In genomic region chr2:80968450-80968849, GRCh38 we compare ENCODE assay signal across 21 cellular contexts.
DNase-seq lines count a peak whose midpoint lies in the region; ATAC-seq and TF ChIP-seq lines count a peak whose summit lies in the region.
"Had no signal": no experiment of that assay in that cellular context is flagged by ENCODE, and none has a peak within 500 bp of the region (broad histone marks: within the 10 kb centered on the region; RNA-seq: fewer than 3 reads in every experiment).

No MANE protein-coding gene starts in this region.

- H3K4me1 Mint-ChIP-seq in GM23338 = no peaks in the 10 kb centered on the region
- H3K4me1 Mint-ChIP-seq: B cell; CD4-positive, alpha-beta memory T cell had no signal

- no TSS peak for BruUV-seq in OCI-LY7 (replicated peaks; lab: Mats Ljungman, UMichigan)

- no peak overlapping the region for H3K27ac Mint-ChIP-seq in GM23338
- H3K27ac Mint-ChIP-seq: B cell, HFFc6 had no signal

- CTCF ChIA-PET in OCI-LY7 (lab: Charles Lee; ENCODE audit: unreplicated experiment) = no interaction called here

- H4K20me1 ChIP-seq in GM23338 (replicated peaks; ENCODE audit: insufficient read depth) (no peaks in the 10 kb centered on the region; the same call in 1 of the 2 replicates), OCI-LY7 (ENCODE audit: insufficient read depth, low read length) (no peaks in the 10 kb centered on the region)

- H3K4me3 Mint-ChIP-seq in GM23338 = no peak overlapping the region
- H3K4me3 Mint-ChIP-seq: B cell; CD4-positive, alpha-beta memory T cell; HFFc6 had no signal

- no peaks in the 10 kb centered on the region for H3K27me3 ChIP-seq in GM23338 (ENCODE audit: insufficient read depth)
- H3K27me3 ChIP-seq: Peyer's patch had no signal

- H3K27ac ChIP-seq in C4-2B = no peak overlapping the region
- no peak overlapping the region for H3K27ac ChIP-seq in GM23338 (ENCODE audit: low read depth)
- H3K27ac ChIP-seq in OCI-LY7 (ENCODE audit: low read depth, low read length, poor library complexity, severe bottlenecking) = no peak overlapping the region
- H3K27ac ChIP-seq: HL-60, Peyer's patch had no signal

- H3K36me3 ChIP-seq in GM23338 (ENCODE audit: insufficient read depth) (no peaks in the 10 kb centered on the region), OCI-LY7 (ENCODE audit: insufficient read depth, low read length) (no peaks in the 10 kb centered on the region)
- H3K36me3 ChIP-seq: Peyer's patch had no signal

- H3F3A ChIP-seq in GM23338 (replicated peaks; ENCODE audit: low read depth) = no peaks in the 10 kb centered on the region

- H3K9me3 ChIP-seq in OCI-LY7 (ENCODE audit: low read length) = peaks cover 11% of the 10 kb centered on the region; the same call in 1 of the 2 replicates
- H3K9me3 ChIP-seq: Peyer's patch had no signal

- no peak overlapping the region for H3K4me3 ChIP-seq in GM23338
- H3K4me3 ChIP-seq in OCI-LY7 (ENCODE audit: low read depth, low read length, poor library complexity, severe bottlenecking) = no peak overlapping the region
- H3K4me3 ChIP-seq: Peyer's patch had no signal

- ATAC-seq in GM23338 = peak; percentile 70

- peak; percentile 47 for DNase-seq in GM23338 (ENCODE audit: low spot score)
- DNase-seq in OCI-LY7 (ENCODE audit: low spot score) = peak; percentile 11
- DNase-seq in iPS-NIHi11 (ENCODE audit: low spot score) = peak; percentile 26
- DNase-seq in stimulated activated CD4-positive, alpha-beta T cell treated with anti-CD3 and anti-CD28 coated beads, Interleukin-4, amount 100 ng/mL, for 24 hours = no peak
- no peak for DNase-seq in NK-92 (lab: John Stamatoyannopoulos, UW; ENCODE audit: unreplicated experiment)
- DNase-seq in NCI-H1694 treated with DMSO at 0.1 percent for 48 hours (lab: John Stamatoyannopoulos, UW) = no peak
- DNase-seq: ACHN; CD4-positive, alpha-beta memory T cell; EL; HFFc6; NCI-H1092; NCI-H1694; NCI-H446; NCI-H774; Peyer's patch; Right ventricle myocardium superior; SK-N-SH; T-helper 1 cell had no signal

- H3K36me3 Mint-ChIP-seq in GM23338 (ENCODE audit: low read depth) = peaks cover 2% of the 10 kb centered on the region; the same call in 2 of the 3 replicates

- intact Hi-C loops in OCI-LY7 (cut with micrococcal nuclease; ENCODE audit: unreplicated experiment) = no loop called here

- TF ChIP-seq CTCF in C4-2B (conservative IDR thresholded peaks at IDR 0.05) (peak; percentile 30), GM23338 (conservative IDR thresholded peaks at IDR 0.05; ENCODE audit: low read depth in 2 of 2) (peak; percentile 65 to 66), OCI-LY7 (conservative IDR thresholded peaks at IDR 0.05; ENCODE audit: low read length) (0 out of 2 replicates have a peak, but pooled peaks have one; percentile 23)

- no peaks in the 10 kb centered on the region; the same call in 1 of the 2 replicates for H3K9me2 ChIP-seq in GM23338 (ENCODE audit: insufficient read depth)
- no peaks in the 10 kb centered on the region for H3K9me2 ChIP-seq in OCI-LY7 (ENCODE audit: insufficient read depth, low read length)
- H3K9me2 ChIP-seq: SK-N-SH had no signal

- H3K79me2 ChIP-seq in GM23338 (replicated peaks; ENCODE audit: insufficient read depth) (no peaks in the 10 kb centered on the region), OCI-LY7 (ENCODE audit: insufficient read depth, low read depth, low read length) (no peaks in the 10 kb centered on the region)

- H3K4me1 ChIP-seq in GM23338 (ENCODE audit: insufficient read depth) = no peaks in the 10 kb centered on the region
- no peaks in the 10 kb centered on the region for H3K4me1 ChIP-seq in OCI-LY7 (ENCODE audit: insufficient read depth, low read length, poor library complexity, severe bottlenecking)
- H3K4me1 ChIP-seq: Peyer's patch had no signal

- H3K9me3 Mint-ChIP-seq in GM23338 = peaks cover 28% of the 10 kb centered on the region

- no peak overlapping the region for H2AFZ ChIP-seq in GM23338
- H2AFZ ChIP-seq in OCI-LY7 (ENCODE audit: low read length) = no peak overlapping the region

- H3K27me3 Mint-ChIP-seq in GM23338 (ENCODE audit: insufficient read depth, low read depth, poor library complexity) = peaks cover 6% of the 10 kb centered on the region
- H3K27me3 Mint-ChIP-seq: B cell; CD4-positive, alpha-beta memory T cell had no signal

- H3K4me2 ChIP-seq in GM23338 = no peak overlapping the region
- H3K4me2 ChIP-seq in OCI-LY7 (ENCODE audit: low read length) = no peak overlapping the region
- H3K4me2 ChIP-seq: SK-N-SH had no signal

- POLR2A ChIA-PET in OCI-LY7 (lab: Charles Lee) = interaction anchor here (0.6 to 1.2 kb wide), 2 partner anchors 19 to 101 kb away, joined by 3 read pairs; no protein-coding TSS in a partner anchor

TF ChIP-seq in GM23338, 12 proteins besides CTCF, POLR2A, EP300 and RAD21 (continues in another document):
- no peak for TF ChIP-seq CREB1 (CRISPR knock-in tag; IDR thresholded peaks at IDR 0.05; ENCODE audit: low read depth)
- TF ChIP-seq NANOG (IDR thresholded peaks at IDR 0.05; ENCODE audit: borderline replicate concordance) = no peak
- no peak for TF ChIP-seq EZH2 (IDR thresholded peaks at IDR 0.05; ENCODE audit: low read depth, unreplicated experiment)
- no peak for TF ChIP-seq ZNF331 (CRISPR knock-in tag; IDR thresholded peaks at IDR 0.05; ENCODE audit: low read depth)
- TF ChIP-seq REST (IDR thresholded peaks at IDR 0.05; ENCODE audit: unreplicated experiment) = no peak

Comparison
In these comparisons a context has a peak if more than half of its experiments do, and no peak if none do; other contexts are left out.
1. DNase-seq: peak in GM23338 (single experiment), OCI-LY7 (single experiment) and iPS-NIHi11 (single experiment); none in stimulated activated CD4-positive, alpha-beta T cell treated with anti-CD3 and anti-CD28 coated beads, Interleukin-4, amount 100 ng/mL, for 24 hours (single experiment), NK-92 (single experiment) and NCI-H1694 treated with DMSO at 0.1 percent for 48 hours (single experiment).
2. Peak in every context shown above with its lines, with median percentiles within 50 percentile points of each other: CTCF ChIP-seq.